In the genomic region with DNA sequence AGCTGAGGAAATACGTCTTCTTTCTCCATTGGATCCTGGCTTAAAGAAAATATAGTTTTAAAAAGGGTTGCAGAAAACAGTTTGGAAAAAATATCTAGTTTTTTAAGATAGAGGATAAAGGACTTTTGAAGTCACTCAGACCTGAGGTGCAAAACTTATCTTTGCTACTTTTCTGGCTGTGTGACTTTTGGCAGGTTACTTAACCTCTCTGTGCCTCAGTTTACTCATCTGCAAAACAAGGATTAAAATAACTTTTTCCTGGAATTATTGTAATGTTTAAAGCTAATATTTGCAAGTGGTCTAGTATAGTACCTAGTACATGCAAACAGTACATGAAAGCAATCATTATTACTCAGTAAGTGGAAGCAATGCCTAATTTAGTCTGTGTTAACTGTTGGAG, we compare ENCODE assay signal across 29 cellular contexts.
"Had no signal": no experiment of that assay in that cellular context is flagged by ENCODE, and none has a peak within 500 bp of the region (broad histone marks: within the 10 kb centered on the region; RNA-seq: fewer than 3 reads in every experiment).

No MANE protein-coding gene starts in this region.

- H3K27ac Mint-ChIP-seq: stimulated activated effector memory CD8-positive, alpha-beta T cell treated with anti-CD3 and anti-CD28 coated beads, Interleukin-12 subunit alpha, Interleukin-12 subunit beta, amount 100 ng/mL, for 72 hours; stimulated activated memory B cell treated with anti-CD40 and anti-IgM and Interleukin-4, amounts not matched to agents 10 μg/mL and 1 μg/mL and 100 μg/mL, for 72 hours; stimulated activated naive B cell treated with anti-CD40 and anti-IgM and Interleukin-4, amounts not matched to agents 10 μg/mL and 1 μg/mL and 100 μg/mL, for 72 hours; stimulated activated naive CD8-positive, alpha-beta T cell treated with anti-CD3 and anti-CD28 coated beads, Interleukin-15, amount 100 ng/mL, for 72 hours; stimulated activated naive CD8-positive, alpha-beta T cell treated with anti-CD3 and anti-CD28 coated beads, Interleukin-15, Interleukin-2, amounts not matched to agents 100 ng/mL and 50 ng/mL, for 24 hours; type B pancreatic cell had no signal

- H3K36me3 Mint-ChIP-seq: stimulated activated effector memory CD8-positive, alpha-beta T cell treated with anti-CD3 and anti-CD28 coated beads, Interleukin-12 subunit alpha, Interleukin-12 subunit beta, amount 100 ng/mL, for 72 hours; stimulated activated memory B cell treated with anti-CD40 and anti-IgM and Interleukin-4, amounts not matched to agents 10 μg/mL and 1 μg/mL and 100 μg/mL, for 72 hours; stimulated activated naive B cell treated with anti-CD40 and anti-IgM and Interleukin-4, amounts not matched to agents 10 μg/mL and 1 μg/mL and 100 μg/mL, for 72 hours; type B pancreatic cell had no signal

- H3K4me3 Mint-ChIP-seq: stimulated activated effector memory CD8-positive, alpha-beta T cell treated with anti-CD3 and anti-CD28 coated beads, Interleukin-12 subunit alpha, Interleukin-12 subunit beta, amount 100 ng/mL, for 72 hours; stimulated activated memory B cell treated with anti-CD40 and anti-IgM and Interleukin-4, amounts not matched to agents 10 μg/mL and 1 μg/mL and 100 μg/mL, for 72 hours; stimulated activated naive B cell treated with anti-CD40 and anti-IgM and Interleukin-4, amounts not matched to agents 10 μg/mL and 1 μg/mL and 100 μg/mL, for 72 hours; stimulated activated naive CD8-positive, alpha-beta T cell treated with anti-CD3 and anti-CD28 coated beads, Interleukin-15, amount 100 ng/mL, for 72 hours; stimulated activated naive CD8-positive, alpha-beta T cell treated with anti-CD3 and anti-CD28 coated beads, Interleukin-15, Interleukin-2, amounts not matched to agents 100 ng/mL and 50 ng/mL, for 24 hours; type B pancreatic cell had no signal

- DNase-seq: stimulated activated CD4-positive, alpha-beta T cell treated with anti-CD3 and anti-CD28 coated beads, Interleukin-2, amount 100 ng/mL, for 48 hours; stimulated activated CD4-positive, alpha-beta T cell treated with anti-CD3 and anti-CD28 coated beads, Interleukin-4, amount 100 ng/mL, for 1 hour; stimulated activated CD4-positive, alpha-beta T cell treated with anti-CD3 and anti-CD28 coated beads, Interleukin-4, amount 100 ng/mL, for 24 hours; stimulated activated CD4-positive, alpha-beta T cell treated with anti-CD3 and anti-CD28 coated beads, Interleukin-4, amount 100 ng/mL, for 4 hours; stimulated activated CD8-positive, alpha-beta memory T cell treated with anti-CD3 and anti-CD28 coated beads, Interleukin-4, amount 100 ng/mL, for 48 hours; stimulated activated naive B cell treated with anti-CD40 and anti-IgM and Interleukin-4, amounts not matched to agents 10 μg/mL and 1 μg/mL and 100 μg/mL, for 72 hours; stimulated activated naive CD4-positive, alpha-beta T cell; stimulated activated naive CD4-positive, alpha-beta T cell treated with Interleukin-2 at 50 U/mL for 16 hours; stimulated activated naive CD8-positive, alpha-beta T cell treated with anti-CD3 and anti-CD28 coated beads, Interleukin-15, amount 100 ng/mL, for 72 hours; stimulated activated naive CD8-positive, alpha-beta T cell treated with anti-CD3 and anti-CD28 coated beads, Interleukin-15, Interleukin-2, amounts not matched to agents 100 U/mL and 50 U/mL, for 24 hours; stomach; substantia nigra; testis; thyroid gland; tibial artery; transverse colon; trophoblast cell; upper lobe of right lung; uterus had no signal

- H3K9me3 Mint-ChIP-seq: stimulated activated memory B cell treated with anti-CD40 and anti-IgM and Interleukin-4, amounts not matched to agents 10 μg/mL and 1 μg/mL and 100 μg/mL, for 72 hours; stimulated activated naive B cell treated with anti-CD40 and anti-IgM and Interleukin-4, amounts not matched to agents 10 μg/mL and 1 μg/mL and 100 μg/mL, for 72 hours; stimulated activated naive CD8-positive, alpha-beta T cell treated with anti-CD3 and anti-CD28 coated beads, Interleukin-15, amount 100 ng/mL, for 72 hours; stimulated activated naive CD8-positive, alpha-beta T cell treated with anti-CD3 and anti-CD28 coated beads, Interleukin-15, Interleukin-2, amounts not matched to agents 100 ng/mL and 50 ng/mL, for 24 hours; type B pancreatic cell had no signal

- FAIRE-seq: urothelium cell line had no signal

- ATAC-seq: stimulated activated effector memory CD8-positive, alpha-beta T cell treated with anti-CD3 and anti-CD28 coated beads, Interleukin-12 subunit alpha, Interleukin-12 subunit beta, amount 100 ng/mL, for 72 hours; stimulated activated memory B cell treated with anti-CD40 and anti-IgM and Interleukin-4, amounts not matched to agents 10 μg/mL and 1 μg/mL and 100 μg/mL, for 72 hours; stimulated activated naive B cell treated with anti-CD40 and anti-IgM and Interleukin-4, amounts not matched to agents 10 μg/mL and 1 μg/mL and 100 μg/mL, for 72 hours; stimulated activated naive CD8-positive, alpha-beta T cell treated with anti-CD3 and anti-CD28 coated beads, Interleukin-15, amount 100 ng/mL, for 72 hours; stimulated activated naive CD8-positive, alpha-beta T cell treated with anti-CD3 and anti-CD28 coated beads, Interleukin-15, Interleukin-2, amounts not matched to agents 100 U/mL and 50 U/mL, for 24 hours; upper lobe of right lung had no signal

- H3K9me3 ChIP-seq: suprapubic skin, testis, thoracic aorta, thyroid gland, transverse colon, upper lobe of left lung, upper lobe of right lung, uterus, vagina had no signal

- H3K27ac ChIP-seq: stomach, suprapubic skin, testis, thoracic aorta, thyroid gland, tibial artery, tibial nerve, transverse colon, upper lobe of left lung, upper lobe of right lung, uterus, vagina had no signal

- H3K4me1 Mint-ChIP-seq: stimulated activated effector memory CD8-positive, alpha-beta T cell treated with anti-CD3 and anti-CD28 coated beads, Interleukin-12 subunit alpha, Interleukin-12 subunit beta, amount 100 ng/mL, for 72 hours; stimulated activated memory B cell treated with anti-CD40 and anti-IgM and Interleukin-4, amounts not matched to agents 10 μg/mL and 1 μg/mL and 100 μg/mL, for 72 hours; stimulated activated naive B cell treated with anti-CD40 and anti-IgM and Interleukin-4, amounts not matched to agents 10 μg/mL and 1 μg/mL and 100 μg/mL, for 72 hours; stimulated activated naive CD8-positive, alpha-beta T cell treated with anti-CD3 and anti-CD28 coated beads, Interleukin-15, amount 100 ng/mL, for 72 hours had no signal

- H3K27me3 ChIP-seq: testis, thyroid gland, tibial nerve, transverse colon, upper lobe of left lung, upper lobe of right lung, uterus, vagina had no signal

- H3K4me1 ChIP-seq: stomach, suprapubic skin, testis, thyroid gland, tibial artery, tibial nerve, transverse colon, upper lobe of left lung, upper lobe of right lung, uterus, vagina had no signal

- H3K4me3 ChIP-seq: stomach, suprapubic skin, testis, thoracic aorta, thyroid gland, tibial artery, tibial nerve, transverse colon, upper lobe of left lung, upper lobe of right lung, uterus, vagina had no signal

- H3K36me3 ChIP-seq: stomach, suprapubic skin, thoracic aorta, thyroid gland, tibial artery, tibial nerve, transverse colon, upper lobe of left lung, upper lobe of right lung, uterus, vagina had no signal
